8 cellular contexts compared by ENCODE assay signal in the genomic region with DNA sequence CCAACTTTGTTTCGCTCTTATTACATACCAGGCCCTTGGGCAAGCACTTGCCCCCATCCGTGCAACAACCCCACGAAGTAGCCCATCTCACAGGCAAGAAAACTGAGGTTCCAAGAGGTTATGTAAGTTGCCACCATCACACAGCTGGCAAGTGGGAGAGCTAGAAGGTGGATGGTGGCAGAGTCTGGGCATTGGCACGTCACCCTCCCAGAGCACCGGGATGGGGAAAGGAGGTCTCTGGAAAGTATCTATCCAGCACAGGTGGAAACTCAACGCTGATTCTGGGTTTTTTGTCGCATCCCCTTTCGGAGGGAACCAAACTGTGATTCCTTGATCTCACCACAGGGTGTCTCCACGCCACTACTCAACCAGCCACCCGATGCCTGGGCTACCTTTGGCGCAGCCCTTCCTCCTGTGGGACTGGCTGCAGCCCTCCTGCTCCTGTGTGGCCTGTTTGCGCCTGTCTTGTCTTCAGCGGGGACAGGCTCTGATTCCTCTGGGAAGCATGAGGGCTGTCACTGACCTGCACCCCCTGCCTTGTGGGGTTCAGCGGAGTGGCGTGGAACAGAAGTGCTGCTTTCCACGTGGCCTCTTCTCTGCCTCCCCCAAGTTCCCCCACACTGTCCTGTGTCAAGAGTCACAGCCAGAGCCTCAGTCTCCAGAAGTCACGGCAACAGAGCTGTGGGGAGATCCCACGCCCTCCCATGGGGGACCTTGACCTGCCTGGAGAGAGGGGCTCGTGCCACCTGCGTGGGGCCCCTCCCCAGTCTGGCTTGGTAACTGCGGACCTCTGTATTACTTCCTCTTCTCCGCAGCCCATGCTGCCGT. TPM values are rescaled to one million over a fixed set of nuclear protein-coding genes. Genes with fewer than 3 reads are reported as not detected.
DNase-seq lines count a peak whose midpoint lies in the region; ATAC-seq and TF ChIP-seq lines count a peak whose summit lies in the region.

No MANE protein-coding gene starts in this region.

- no peak overlapping the region for H3K9ac ChIP-seq in Karpas-422 (ENCODE audit: low read length)
- no peak overlapping the region for H3K9ac ChIP-seq in smooth muscle cell (ENCODE audit: low read depth)

- H3K9me3 ChIP-seq in Karpas-422 (ENCODE audit: low read length), result no peaks in the 10 kb centered on the region
- H3K9me3 ChIP-seq in body of pancreas, result no peaks in the 10 kb centered on the region
- no peaks in the 10 kb centered on the region for H3K9me3 ChIP-seq in smooth muscle cell (replicated peaks; ENCODE audit: low read depth)

- peak; percentile 72 for DNase-seq in activated effector memory CD4-positive, alpha-beta T cell treated with anti-CD3 and anti-CD28 coated beads, Interleukin-2, amount 50 U/mL, for 16 hours
- DNase-seq in activated effector memory CD4-positive, alpha-beta T cell treated with Interleukin-2 at 50 U/mL for 16 hours, result no peak
- DNase-seq in Karpas-422, result peak; percentile 75
- peak; percentile 76 to 83 (median 78) for DNase-seq in body of pancreas
- DNase-seq in iPS DF 19.7 (ENCODE audit: low read depth, low spot score), result peak; percentile 54
- DNase-seq in smooth muscle cell (lab: John Stamatoyannopoulos, UW; ENCODE audit: unreplicated experiment), result no peak

- H3K4me1 ChIP-seq in Karpas-422 (ENCODE audit: low read length), result no peaks in the 10 kb centered on the region
- peaks cover 19% of the 10 kb centered on the region for H3K4me1 ChIP-seq in body of pancreas
- no peaks in the 10 kb centered on the region for H3K4me1 ChIP-seq in smooth muscle cell (ENCODE audit: low read depth)

- H3K79me2 ChIP-seq in Karpas-422 (ENCODE audit: low read length), result no peaks in the 10 kb centered on the region
- no peaks in the 10 kb centered on the region for H3K79me2 ChIP-seq in smooth muscle cell (ENCODE audit: low read depth)

- no peaks in the 10 kb centered on the region for H3K9me2 ChIP-seq in Karpas-422 (replicated peaks; ENCODE audit: insufficient read depth, low read length)

- ATAC-seq in SK-N-SH treated with all-trans-retinoic acid at 6 μM for 48 hours, result peak; percentile 82
- ATAC-seq in body of pancreas, result peak; percentile 77
- no peak for ATAC-seq in GM19397 (IDR thresholded peaks at IDR 0.05; ENCODE audit: unreplicated experiment)

- H3K36me3 ChIP-seq in Karpas-422 (ENCODE audit: insufficient read depth, low read length) (no peaks in the 10 kb centered on the region), body of pancreas (replicated peaks in 1 of 2; ENCODE audit: insufficient read depth in 1 of 2, low read depth in 2 of 2) (no peaks in the 10 kb centered on the region), smooth muscle cell (ENCODE audit: low read depth) (no peaks in the 10 kb centered on the region)

- TF ChIP-seq CTCF in body of pancreas (IDR thresholded peaks at IDR 0.05) (peak; percentile 65 to 96 (median 92)), smooth muscle cell (IDR thresholded peaks at IDR 0.05; ENCODE audit: borderline replicate concordance, insufficient read depth, poor library complexity, severe bottlenecking) (peak; percentile 70)

- H2AFZ ChIP-seq in Karpas-422 (ENCODE audit: low read length), result no peak overlapping the region
- H2AFZ ChIP-seq in smooth muscle cell (ENCODE audit: low read depth), result no peak overlapping the region

- WGBS in body of pancreas, 2 donors, result 27 to 28% methylated on average over 15 to 23 of the region's 23 CpGs
- WGBS in smooth muscle cell (ENCODE audit: low lambda C conversion rate), result 44% methylated on average over 23 of the region's 23 CpGs

- H4K20me1 ChIP-seq in Karpas-422 (ENCODE audit: insufficient read depth, low read depth, low read length) (no peaks in the 10 kb centered on the region), smooth muscle cell (ENCODE audit: low read depth) (no peaks in the 10 kb centered on the region)

- no peak overlapping the region for H3K4me2 ChIP-seq in Karpas-422 (ENCODE audit: low read depth, low read length, poor library complexity, severe bottlenecking)
- no peak overlapping the region for H3K4me2 ChIP-seq in smooth muscle cell

- no peaks in the 10 kb centered on the region for H3F3A ChIP-seq in smooth muscle cell (ENCODE audit: low read depth)

- H3K27me3 ChIP-seq in Karpas-422 (ENCODE audit: low read length) (no peaks in the 10 kb centered on the region), body of pancreas (no peaks in the 10 kb centered on the region), smooth muscle cell (ENCODE audit: low read depth) (peaks cover under 1% of the 10 kb centered on the region)

- H3K4me3 ChIP-seq in Karpas-422 (ENCODE audit: low read length) (no peak overlapping the region), body of pancreas (no peak overlapping the region), smooth muscle cell (no peak overlapping the region)

- no peak for TF ChIP-seq POLR2A in body of pancreas (IDR thresholded peaks at IDR 0.05)

- H3K27ac ChIP-seq in Karpas-422 (ENCODE audit: low read length) (no peak overlapping the region), body of pancreas (no peak overlapping the region), smooth muscle cell (ENCODE audit: low read depth) (no peak overlapping the region)

- intact Hi-C loops in body of pancreas (cut with DNase I), result loop anchor here (2.0 kb wide), 1 partner anchor 57 kb away; no protein-coding TSS in a partner anchor

TF ChIP-seq in SK-N-SH treated with all-trans-retinoic acid at 6 μM for 48 hours, 23 proteins besides CTCF, POLR2A, EP300 and RAD21:
- TF ChIP-seq, protein P1, sequence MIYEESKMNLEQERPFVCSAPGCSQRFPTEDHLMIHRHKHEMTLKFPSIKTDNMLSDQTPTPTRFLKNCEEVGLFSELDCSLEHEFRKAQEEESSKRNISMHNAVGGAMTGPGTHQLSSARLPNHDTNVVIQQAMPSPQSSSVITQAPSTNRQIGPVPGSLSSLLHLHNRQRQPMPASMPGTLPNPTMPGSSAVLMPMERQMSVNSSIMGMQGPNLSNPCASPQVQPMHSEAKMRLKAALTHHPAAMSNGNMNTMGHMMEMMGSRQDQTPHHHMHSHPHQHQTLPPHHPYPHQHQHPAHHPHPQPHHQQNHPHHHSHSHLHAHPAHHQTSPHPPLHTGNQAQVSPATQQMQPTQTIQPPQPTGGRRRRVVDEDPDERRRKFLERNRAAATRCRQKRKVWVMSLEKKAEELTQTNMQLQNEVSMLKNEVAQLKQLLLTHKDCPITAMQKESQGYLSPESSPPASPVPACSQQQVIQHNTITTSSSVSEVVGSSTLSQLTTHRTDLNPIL (CRISPR knock-in tag; IDR thresholded peaks at IDR 0.05; ENCODE audit: low read depth), result no peak
- TF ChIP-seq ISL1 (CRISPR knock-in tag; IDR thresholded peaks at IDR 0.05) (no peak), TOX (CRISPR knock-in tag; IDR thresholded peaks at IDR 0.05; ENCODE audit: borderline replicate concordance) (no peak), PPARA (CRISPR knock-in tag; IDR thresholded peaks at IDR 0.05; ENCODE audit: borderline replicate concordance) (no peak), BACH2 (CRISPR knock-in tag; IDR thresholded peaks at IDR 0.05; ENCODE audit: borderline replicate concordance) (no peak), ZC3H10 (CRISPR knock-in tag; IDR thresholded peaks at IDR 0.05) (no peak), RARB (CRISPR knock-in tag; IDR thresholded peaks at IDR 0.05) (no peak), ZNF70 (CRISPR knock-in tag; IDR thresholded peaks at IDR 0.05) (no peak), ZNF565 (CRISPR knock-in tag; conservative IDR thresholded peaks at IDR 0.05; ENCODE audit: low read depth) (no peak), ZFP3 (CRISPR knock-in tag; IDR thresholded peaks at IDR 0.05) (no peak)
- TF ChIP-seq, protein P2, sequence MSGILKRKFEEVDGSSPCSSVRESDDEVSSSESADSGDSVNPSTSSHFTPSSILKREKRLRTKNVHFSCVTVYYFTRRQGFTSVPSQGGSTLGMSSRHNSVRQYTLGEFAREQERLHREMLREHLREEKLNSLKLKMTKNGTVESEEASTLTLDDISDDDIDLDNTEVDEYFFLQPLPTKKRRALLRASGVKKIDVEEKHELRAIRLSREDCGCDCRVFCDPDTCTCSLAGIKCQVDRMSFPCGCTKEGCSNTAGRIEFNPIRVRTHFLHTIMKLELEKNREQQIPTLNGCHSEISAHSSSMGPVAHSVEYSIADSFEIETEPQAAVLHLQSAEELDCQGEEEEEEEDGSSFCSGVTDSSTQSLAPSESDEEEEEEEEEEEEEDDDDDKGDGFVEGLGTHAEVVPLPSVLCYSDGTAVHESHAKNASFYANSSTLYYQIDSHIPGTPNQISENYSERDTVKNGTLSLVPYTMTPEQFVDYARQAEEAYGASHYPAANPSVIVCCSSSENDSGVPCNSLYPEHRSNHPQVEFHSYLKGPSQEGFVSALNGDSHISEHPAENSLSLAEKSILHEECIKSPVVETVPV (CRISPR knock-in tag; IDR thresholded peaks at IDR 0.05), result no peak
- TF ChIP-seq, protein P3, sequence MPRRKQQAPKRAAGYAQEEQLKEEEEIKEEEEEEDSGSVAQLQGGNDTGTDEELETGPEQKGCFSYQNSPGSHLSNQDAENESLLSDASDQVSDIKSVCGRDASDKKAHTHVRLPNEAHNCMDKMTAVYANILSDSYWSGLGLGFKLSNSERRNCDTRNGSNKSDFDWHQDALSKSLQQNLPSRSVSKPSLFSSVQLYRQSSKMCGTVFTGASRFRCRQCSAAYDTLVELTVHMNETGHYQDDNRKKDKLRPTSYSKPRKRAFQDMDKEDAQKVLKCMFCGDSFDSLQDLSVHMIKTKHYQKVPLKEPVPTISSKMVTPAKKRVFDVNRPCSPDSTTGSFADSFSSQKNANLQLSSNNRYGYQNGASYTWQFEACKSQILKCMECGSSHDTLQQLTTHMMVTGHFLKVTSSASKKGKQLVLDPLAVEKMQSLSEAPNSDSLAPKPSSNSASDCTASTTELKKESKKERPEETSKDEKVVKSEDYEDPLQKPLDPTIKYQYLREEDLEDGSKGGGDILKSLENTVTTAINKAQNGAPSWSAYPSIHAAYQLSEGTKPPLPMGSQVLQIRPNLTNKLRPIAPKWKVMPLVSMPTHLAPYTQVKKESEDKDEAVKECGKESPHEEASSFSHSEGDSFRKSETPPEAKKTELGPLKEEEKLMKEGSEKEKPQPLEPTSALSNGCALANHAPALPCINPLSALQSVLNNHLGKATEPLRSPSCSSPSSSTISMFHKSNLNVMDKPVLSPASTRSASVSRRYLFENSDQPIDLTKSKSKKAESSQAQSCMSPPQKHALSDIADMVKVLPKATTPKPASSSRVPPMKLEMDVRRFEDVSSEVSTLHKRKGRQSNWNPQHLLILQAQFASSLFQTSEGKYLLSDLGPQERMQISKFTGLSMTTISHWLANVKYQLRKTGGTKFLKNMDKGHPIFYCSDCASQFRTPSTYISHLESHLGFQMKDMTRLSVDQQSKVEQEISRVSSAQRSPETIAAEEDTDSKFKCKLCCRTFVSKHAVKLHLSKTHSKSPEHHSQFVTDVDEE (CRISPR knock-in tag; IDR thresholded peaks at IDR 0.05), result no peak
TF ChIP-seq in SK-N-SH treated with all-trans-retinoic acid at 6 μM for 48 hours: peak in this region for 0.

RNA-seq across cellular contexts. Expression of a gene that starts 34.4 kb away (rescaled TPM):
- not detected in 2 replicates for total RNA-seq in Karpas-422 (2014; rRNA removed; shearing (Covaris generic); ENCODE audit: low replicate concordance)
- total RNA-seq in body of pancreas (1 to 10 TPM in 1 of 2 donors, under 1 TPM in 1; 0.26 to 6.3 TPM), smooth muscle cell (37.1 and 40.5 TPM in 2 replicates)
- 20.6 and 76.5 TPM in 2 replicates for polyA plus RNA-seq in smooth muscle cell

RNA-seq across cellular contexts. Expression of a gene that starts 38.6 kb away (rescaled TPM):
- total RNA-seq in Karpas-422 (2014; rRNA removed; shearing (Covaris generic); ENCODE audit: low replicate concordance), result 0.30 and 1.4 TPM in 2 replicates
- total RNA-seq in body of pancreas, result 10 to 100 TPM; 53.7 to 67.7 TPM
- total RNA-seq in smooth muscle cell, result 41.6 and 42.9 TPM in 2 replicates
- polyA plus RNA-seq in smooth muscle cell, result 69.8 and 112 TPM in 2 replicates

Comparison
In these comparisons a context has a peak if more than half of its experiments do, and no peak if none do; other contexts are left out.
1. DNase-seq: peak in activated effector memory CD4-positive, alpha-beta T cell treated with anti-CD3 and anti-CD28 coated beads, Interleukin-2, amount 50 U/mL, for 16 hours (single experiment), Karpas-422 (single experiment), body of pancreas (4 of 4) and iPS DF 19.7 (single experiment); none in activated effector memory CD4-positive, alpha-beta T cell treated with Interleukin-2 at 50 U/mL for 16 hours (single experiment) and smooth muscle cell (single experiment).
2. RNA of a gene that starts 38.6 kb away (total RNA-seq): 53.7 to 67.7 TPM in body of pancreas and 41.6 to 42.9 TPM in smooth muscle cell; 0.30 to 1.4 TPM in Karpas-422; every median in the first group is over 10 times any median in the second.